Comparison of ENCODE assay signal across 14 cellular contexts in the genomic region with DNA sequence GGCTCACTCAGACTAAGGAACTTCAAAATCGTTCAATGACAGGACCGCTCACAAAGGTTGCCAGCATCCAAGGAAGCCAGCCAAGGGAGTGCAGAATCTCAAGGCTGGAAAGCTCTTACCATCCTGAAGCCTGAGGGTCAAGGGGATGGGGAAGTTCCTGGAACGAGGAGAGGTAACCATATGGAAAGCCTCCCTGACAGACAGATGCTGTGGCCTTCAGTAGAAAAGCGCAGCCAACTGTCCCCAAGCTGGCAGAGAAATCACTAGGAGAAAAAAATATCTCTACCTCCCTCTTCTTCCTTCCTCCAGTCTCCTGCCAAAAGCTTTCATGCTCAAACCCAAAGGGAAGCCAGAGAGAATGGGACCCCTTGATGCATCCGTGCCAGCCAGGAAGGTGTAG.
"Had no signal": no experiment of that assay in that cellular context is flagged by ENCODE, and none has a peak within 500 bp of the region (broad histone marks: within the 10 kb centered on the region; RNA-seq: fewer than 3 reads in every experiment).

No MANE protein-coding gene starts in this region.

- H3K27ac ChIP-seq: cardiac muscle cell, left ventricle myocardium inferior had no signal

- ATAC-seq: activated naive CD8-positive, alpha-beta T cell treated with anti-CD3 and anti-CD28 coated beads, Interleukin-2, amount 50 U/mL, for 24 hours; activated T-helper 17 cell treated with anti-CD3 and anti-CD28 coated beads, Interleukin-2, amount 50 U/mL, for 72 hours; sciatic nerve; stimulated activated effector memory CD8-positive, alpha-beta T cell treated with anti-CD3 and anti-CD28 coated beads, Interleukin-12 subunit alpha, Interleukin-12 subunit beta, amount 100 ng/mL, for 72 hours had no signal

- H3K9me3 Mint-ChIP-seq: activated naive CD4-positive, alpha-beta T cell treated with anti-CD3 and anti-CD28 coated beads for 36 hours; activated naive CD8-positive, alpha-beta T cell treated with anti-CD3 and anti-CD28 coated beads, Interleukin-2, amount 50 U/mL, for 24 hours; activated T-helper 17 cell treated with anti-CD3 and anti-CD28 coated beads, Interleukin-2, amount 50 U/mL, for 72 hours; memory B cell; stimulated activated effector memory CD8-positive, alpha-beta T cell treated with anti-CD3 and anti-CD28 coated beads, Interleukin-12 subunit alpha, Interleukin-12 subunit beta, amount 100 ng/mL, for 72 hours had no signal

- H3K9me3 ChIP-seq: left ventricle myocardium inferior, prostate gland had no signal

- H3K4me1 ChIP-seq: left ventricle myocardium inferior, prostate gland had no signal

- DNase-seq: activated CD4-positive, alpha-beta T cell treated with anti-CD3 and anti-CD28 coated beads for 1 hour; activated CD4-positive, alpha-beta T cell treated with anti-CD3 and anti-CD28 coated beads, Interleukin-2, amount 50 U/mL, for 4 hours; activated naive CD4-positive, alpha-beta T cell treated with anti-CD3 and anti-CD28 coated beads for 36 hours; activated naive CD8-positive, alpha-beta T cell treated with anti-CD3 and anti-CD28 coated beads, Interleukin-2, amount 50 U/mL, for 24 hours; aorta; left ventricle myocardium inferior; stimulated activated CD4-positive, alpha-beta T cell treated with anti-CD3 and anti-CD28 coated beads, Interleukin-12 subunit alpha, Interleukin-12 subunit beta, amount 100 ng/mL, for 4 hours; trophoblast cell had no signal

- H3K4me3 ChIP-seq: cardiac muscle cell, left ventricle myocardium inferior, prostate gland had no signal

- H3K4me1 Mint-ChIP-seq: activated T-helper 17 cell treated with anti-CD3 and anti-CD28 coated beads, Interleukin-2, amount 50 U/mL, for 72 hours; stimulated activated effector memory CD8-positive, alpha-beta T cell treated with anti-CD3 and anti-CD28 coated beads, Interleukin-12 subunit alpha, Interleukin-12 subunit beta, amount 100 ng/mL, for 72 hours had no signal

- H3K4me3 Mint-ChIP-seq: activated naive CD4-positive, alpha-beta T cell treated with anti-CD3 and anti-CD28 coated beads for 36 hours; activated naive CD8-positive, alpha-beta T cell treated with anti-CD3 and anti-CD28 coated beads, Interleukin-2, amount 50 U/mL, for 24 hours; activated T-helper 17 cell treated with anti-CD3 and anti-CD28 coated beads, Interleukin-2, amount 50 U/mL, for 72 hours; memory B cell; stimulated activated effector memory CD8-positive, alpha-beta T cell treated with anti-CD3 and anti-CD28 coated beads, Interleukin-12 subunit alpha, Interleukin-12 subunit beta, amount 100 ng/mL, for 72 hours had no signal

- H3K27me3 ChIP-seq: cardiac muscle cell had no signal

- H3K36me3 ChIP-seq: cardiac muscle cell, left ventricle myocardium inferior, prostate gland had no signal

- H3K27ac Mint-ChIP-seq: activated naive CD4-positive, alpha-beta T cell treated with anti-CD3 and anti-CD28 coated beads for 36 hours; activated naive CD8-positive, alpha-beta T cell treated with anti-CD3 and anti-CD28 coated beads, Interleukin-2, amount 50 U/mL, for 24 hours; activated T-helper 17 cell treated with anti-CD3 and anti-CD28 coated beads, Interleukin-2, amount 50 U/mL, for 72 hours; memory B cell; stimulated activated effector memory CD8-positive, alpha-beta T cell treated with anti-CD3 and anti-CD28 coated beads, Interleukin-12 subunit alpha, Interleukin-12 subunit beta, amount 100 ng/mL, for 72 hours had no signal

- H3K36me3 Mint-ChIP-seq: memory B cell; stimulated activated effector memory CD8-positive, alpha-beta T cell treated with anti-CD3 and anti-CD28 coated beads, Interleukin-12 subunit alpha, Interleukin-12 subunit beta, amount 100 ng/mL, for 72 hours had no signal
